ENCODE assay signal across 9 cellular contexts in the genomic region with DNA sequence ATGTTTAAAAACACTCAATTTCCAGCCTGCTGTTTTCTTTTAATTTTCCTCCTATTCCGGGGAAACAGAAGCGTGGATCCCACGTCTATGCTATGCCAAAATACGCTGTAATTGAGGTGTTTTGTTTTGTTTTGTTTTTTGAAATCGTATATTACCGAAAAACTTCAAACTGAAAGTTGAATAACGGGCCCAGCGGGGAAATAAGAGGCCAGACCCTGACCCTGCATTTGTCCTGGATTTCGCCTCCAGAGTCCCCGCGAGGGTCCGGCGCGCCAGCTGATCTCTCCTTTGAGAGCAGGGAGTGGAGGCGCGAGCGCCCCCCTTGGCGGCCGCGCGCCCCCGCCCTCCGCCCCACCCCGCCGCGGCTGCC. TPM values are rescaled to one million over a fixed set of nuclear protein-coding genes. Genes with fewer than 3 reads are reported as not detected.
DNase-seq lines count a peak whose midpoint lies in the region; ATAC-seq and TF ChIP-seq lines count a peak whose summit lies in the region.
"Had no signal": no experiment of that assay in that cellular context is flagged by ENCODE, and none has a peak within 500 bp of the region (broad histone marks: within the 10 kb centered on the region; RNA-seq: fewer than 3 reads in every experiment).

No MANE protein-coding gene starts in this region.

- no peak for DNase-seq in activated naive CD8-positive, alpha-beta T cell treated with anti-CD3 and anti-CD28 coated beads, Interleukin-2, amount 10 ng/mL, durations not matched to agents 7 days and 5 days
- DNase-seq in smooth muscle cell (lab: John Stamatoyannopoulos, UW; ENCODE audit: unreplicated experiment) (no peak), MV-4-11 (lab: John Stamatoyannopoulos, UW) (no peak), GOT3 (lab: John Stamatoyannopoulos, UW) (no peak)
- no peak for DNase-seq in effector memory CD8-positive, alpha-beta T cell

- H3K27ac ChIP-seq in HEK293 (ENCODE audit: extremely low read depth, low read depth, low read length) (no peak overlapping the region; the same call in 1 of the 2 replicates), iPS-20b (ENCODE audit: low read length) (no peak overlapping the region), smooth muscle cell (ENCODE audit: low read depth) (no peak overlapping the region)

- TF ChIP-seq CTCF in HEK293 (tag by site-specific recombination; IDR thresholded peaks at IDR 0.05), result no peak
- no peak for TF ChIP-seq CTCF in smooth muscle cell (IDR thresholded peaks at IDR 0.05; ENCODE audit: borderline replicate concordance, insufficient read depth, poor library complexity, severe bottlenecking)

- 3% methylated on average over 21 of the region's 26 CpGs for WGBS in smooth muscle cell (ENCODE audit: low lambda C conversion rate)

- POLR2A ChIA-PET in HEK293 (lab: Yijun Ruan, JAX), result interaction anchor here (0.7 to 1.2 kb wide), 6 partner anchors 49 to 130 kb away, joined by 3 to 5 read pairs (median 4); no protein-coding TSS in a partner anchor
- POLR2A ChIA-PET in activated naive CD8-positive, alpha-beta T cell treated with anti-CD3 and anti-CD28 coated beads, Interleukin-2, amount 10 ng/mL, durations not matched to agents 7 days and 5 days (lab: Charles Lee), result no interaction called here

- H3F3A ChIP-seq in smooth muscle cell (ENCODE audit: low read depth), result no peaks in the 10 kb centered on the region

- peak overlapping the region; percentile 35 for H3K4me3 Mint-ChIP-seq in activated naive CD8-positive, alpha-beta T cell treated with anti-CD3 and anti-CD28 coated beads, Interleukin-2, amount 10 ng/mL, durations not matched to agents 7 days and 5 days
- no peak overlapping the region for H3K4me3 Mint-ChIP-seq in effector memory CD8-positive, alpha-beta T cell

- peaks cover 34% of the 10 kb centered on the region for H3K27me3 Mint-ChIP-seq in activated naive CD8-positive, alpha-beta T cell treated with anti-CD3 and anti-CD28 coated beads, Interleukin-2, amount 10 ng/mL, durations not matched to agents 7 days and 5 days
- peaks cover 22 to 39% of the 10 kb centered on the region in 2 donors for H3K27me3 Mint-ChIP-seq in effector memory CD8-positive, alpha-beta T cell

- CTCF ChIA-PET in HEK293 (lab: Yijun Ruan, JAX), result interaction anchor here (0.5 to 3.0 kb wide), 10 partner anchors 9 to 519 kb away, joined by 3 to 21 read pairs (median 7); no protein-coding TSS in a partner anchor

- ATAC-seq in activated naive CD8-positive, alpha-beta T cell treated with anti-CD3 and anti-CD28 coated beads, Interleukin-2, amount 10 ng/mL, durations not matched to agents 7 days and 5 days (ENCODE audit: low read depth), result no peak
- no peak for ATAC-seq in effector memory CD8-positive, alpha-beta T cell (replicated peaks)
- ATAC-seq in GM21447 (IDR thresholded peaks at IDR 0.05; ENCODE audit: unreplicated experiment), result no peak

- H3K27ac Mint-ChIP-seq in activated naive CD8-positive, alpha-beta T cell treated with anti-CD3 and anti-CD28 coated beads, Interleukin-2, amount 10 ng/mL, durations not matched to agents 7 days and 5 days, result no peak overlapping the region
- no peak overlapping the region for H3K27ac Mint-ChIP-seq in effector memory CD8-positive, alpha-beta T cell

- no peaks in the 10 kb centered on the region for H3K36me3 Mint-ChIP-seq in activated naive CD8-positive, alpha-beta T cell treated with anti-CD3 and anti-CD28 coated beads, Interleukin-2, amount 10 ng/mL, durations not matched to agents 7 days and 5 days
- no peaks in the 10 kb centered on the region for H3K36me3 Mint-ChIP-seq in effector memory CD8-positive, alpha-beta T cell (ENCODE audit: insufficient read depth)

- H2AFZ ChIP-seq in smooth muscle cell (ENCODE audit: low read depth), result peak overlapping the region; percentile 85

- H3K9ac ChIP-seq in iPS-20b (ENCODE audit: low read depth, low read length), result no peak overlapping the region
- no peak overlapping the region for H3K9ac ChIP-seq in smooth muscle cell (ENCODE audit: low read depth)

- H3K9me3 ChIP-seq in HEK293 (ENCODE audit: control insufficient read depth, insufficient read depth, low read depth, low read length), result no peaks in the 10 kb centered on the region
- no peaks in the 10 kb centered on the region for H3K9me3 ChIP-seq in iPS-20b (ENCODE audit: insufficient read depth, low read depth, low read length)
- H3K9me3 ChIP-seq in smooth muscle cell (replicated peaks; ENCODE audit: low read depth), result no peaks in the 10 kb centered on the region

- H3K9me3 Mint-ChIP-seq in activated naive CD8-positive, alpha-beta T cell treated with anti-CD3 and anti-CD28 coated beads, Interleukin-2, amount 10 ng/mL, durations not matched to agents 7 days and 5 days, result no peaks in the 10 kb centered on the region
- no peaks in the 10 kb centered on the region for H3K9me3 Mint-ChIP-seq in effector memory CD8-positive, alpha-beta T cell

- H3K27me3 ChIP-seq in iPS-20b (ENCODE audit: insufficient read depth, low read length), result peaks cover 53% of the 10 kb centered on the region
- no peaks in the 10 kb centered on the region for H3K27me3 ChIP-seq in smooth muscle cell (ENCODE audit: low read depth)

- peak overlapping the region; percentile 88 for H3K4me2 ChIP-seq in smooth muscle cell

- no peaks in the 10 kb centered on the region for H3K4me1 Mint-ChIP-seq in activated naive CD8-positive, alpha-beta T cell treated with anti-CD3 and anti-CD28 coated beads, Interleukin-2, amount 10 ng/mL, durations not matched to agents 7 days and 5 days
- H3K4me1 Mint-ChIP-seq in effector memory CD8-positive, alpha-beta T cell (ENCODE audit: low read depth in 2 of 2), result peaks cover 0 to 4% of the 10 kb centered on the region in 2 donors

- H3K79me2 ChIP-seq in smooth muscle cell (ENCODE audit: low read depth), result peaks cover 10% of the 10 kb centered on the region

- H3K36me3 ChIP-seq in HEK293 (ENCODE audit: control insufficient read depth in 2 of 2, insufficient read depth in 1 of 2, low read length in 2 of 2), result peaks cover 0 to 13% of the 10 kb centered on the region in 2 experiments; a peak in 1 of 3 replicates
- H3K36me3 ChIP-seq in iPS-20b (ENCODE audit: insufficient read depth, low read depth, low read length), result peaks cover 11% of the 10 kb centered on the region; the same call in 1 of the 2 replicates
- H3K36me3 ChIP-seq in smooth muscle cell (ENCODE audit: low read depth), result no peaks in the 10 kb centered on the region

- H4K20me1 ChIP-seq in smooth muscle cell (ENCODE audit: low read depth), result peaks cover 7% of the 10 kb centered on the region

- H3K4me1 ChIP-seq in HEK293 (ENCODE audit: control insufficient read depth, insufficient read depth, low read length) (no peaks in the 10 kb centered on the region), iPS-20b (ENCODE audit: insufficient read depth, low read length) (peaks cover 29% of the 10 kb centered on the region), smooth muscle cell (ENCODE audit: low read depth) (peaks cover 6% of the 10 kb centered on the region)

- H3K4me3 ChIP-seq in HEK293 (ENCODE audit: low read depth, low read length) (peak overlapping the region; percentile 92), iPS-20b (ENCODE audit: low read length) (peak overlapping the region; percentile 79), smooth muscle cell (peak overlapping the region; percentile 65)

TF ChIP-seq in HEK293, 187 proteins besides CTCF, POLR2A, EP300 and RAD21:
- TF ChIP-seq ZNF560 (tag by site-specific recombination; IDR thresholded peaks at IDR 0.05; ENCODE audit: borderline replicate concordance), result no peak
- peak; percentile 46 for TF ChIP-seq ZNF335 (tag by site-specific recombination; conservative IDR thresholded peaks at IDR 0.05)

RNA-seq across cellular contexts. Expression of gene BMP2, which starts 0.3 kb away (rescaled TPM):
- total RNA-seq in activated naive CD8-positive, alpha-beta T cell treated with anti-CD3 and anti-CD28 coated beads, Interleukin-2, amount 10 ng/mL, durations not matched to agents 7 days and 5 days, result not detected
- total RNA-seq in smooth muscle cell, result 9.3 and 17.8 TPM in 2 replicates
- polyA plus RNA-seq in smooth muscle cell, result 10.6 and 27.6 TPM in 2 replicates
- total RNA-seq: activated CD8-positive, alpha-beta memory T cell treated with anti-CD3 and anti-CD28 coated beads for 36 hours had no signal

Comparison
In these comparisons a context has a peak if more than half of its experiments do, and no peak if none do; other contexts are left out.
1. RNA of gene BMP2, which starts 0.3 kb away (total RNA-seq): 9.3 to 17.8 TPM in smooth muscle cell; not detected in activated naive CD8-positive, alpha-beta T cell treated with anti-CD3 and anti-CD28 coated beads, Interleukin-2, amount 10 ng/mL, durations not matched to agents 7 days and 5 days; every median in the first group is over 10 times any median in the second.
2. Peak in every context shown above with its lines, with median percentiles within 50 percentile points of each other: H3K4me3 ChIP-seq.